In the genomic region with DNA sequence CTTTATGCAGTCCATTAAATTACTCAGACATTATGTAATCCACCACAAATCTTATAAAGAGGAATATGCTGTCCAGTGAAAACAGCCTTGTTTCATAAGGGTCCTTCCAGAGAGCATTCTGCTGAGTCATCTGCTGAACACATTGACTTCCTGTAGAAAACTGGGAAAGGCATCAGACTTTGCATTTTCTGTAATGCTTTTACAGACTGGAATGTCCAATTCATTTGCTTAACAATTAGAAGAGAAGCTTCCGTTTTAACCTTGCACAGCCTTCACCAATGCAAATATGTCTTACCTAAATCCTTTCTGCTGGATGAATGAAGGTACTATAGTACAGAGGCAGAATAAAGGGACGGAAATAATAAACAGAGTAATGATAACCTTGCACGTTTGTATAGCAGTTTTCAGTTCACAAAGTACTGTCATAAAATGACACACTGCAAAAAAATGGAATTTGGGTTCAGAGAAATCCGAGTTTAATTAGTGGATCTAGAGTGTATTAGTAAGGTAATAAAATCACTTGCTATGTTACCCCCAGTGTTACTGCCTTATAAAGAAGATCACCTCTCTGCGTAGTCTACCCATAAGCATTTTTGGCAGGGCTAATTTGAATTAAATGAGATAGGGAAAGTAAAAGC, we compare ENCODE assay signal across 12 cellular contexts.
DNase-seq lines count a peak whose midpoint lies in the region; ATAC-seq and TF ChIP-seq lines count a peak whose summit lies in the region.
"Had no signal": no experiment of that assay in that cellular context is flagged by ENCODE, and none has a peak within 500 bp of the region (broad histone marks: within the 10 kb centered on the region; RNA-seq: fewer than 3 reads in every experiment).

No MANE protein-coding gene starts in this region.

- CTCF ChIA-PET in mammary epithelial cell (lab: Charles Lee; ENCODE audit: low non-redundant PET) = no interaction called here

- no TSS peak for BruUV-seq in mammary epithelial cell (replicated peaks; lab: Mats Ljungman, UMichigan)

- no peak for ATAC-seq in HG03196 (IDR thresholded peaks at IDR 0.05; ENCODE audit: unreplicated experiment)

- H2BK5ac ChIP-seq in mesendoderm (ENCODE audit: low read length) = no peak overlapping the region

- WGBS in mammary epithelial cell (ENCODE audit: low coverage, missing lambda C conversion rate) = 55% methylated on average over 5 of the region's 5 CpGs
- WGBS in mesendoderm (ENCODE audit: extremely low coverage, insufficient coverage, low lambda C conversion rate) = no CpG with 5 or more reads among the region's 5 CpGs

- H2BK15ac ChIP-seq in mesendoderm (replicated peaks; ENCODE audit: low read depth) = peak overlapping the region; percentile 36

- H3K18ac ChIP-seq in mesendoderm (ENCODE audit: low read length) = no peak overlapping the region

- H4K8ac ChIP-seq in mesendoderm (ENCODE audit: low read depth, low read length) = no peak overlapping the region

- H3K79me1 ChIP-seq in mesendoderm (ENCODE audit: low read length) = no peaks in the 10 kb centered on the region

- intact Hi-C loops in mammary epithelial cell (cut with micrococcal nuclease) = no loop called here

- peak overlapping the region; percentile 77 for H3K4me2 ChIP-seq in mammary epithelial cell (ENCODE audit: insufficient read depth, low read depth, low read length)
- H3K4me2 ChIP-seq in mesendoderm (ENCODE audit: low read length) = no peak overlapping the region

- H3K79me2 ChIP-seq in mammary epithelial cell (ENCODE audit: insufficient read depth, low read length) (no peaks in the 10 kb centered on the region), mesendoderm (ENCODE audit: control insufficient read depth, insufficient read depth, low read length) (no peaks in the 10 kb centered on the region)

- no peak overlapping the region for H2AK5ac ChIP-seq in mesendoderm (ENCODE audit: low read length)

- H3K4ac ChIP-seq in mesendoderm (ENCODE audit: low read depth, low read length) = no peak overlapping the region

- peak overlapping the region; percentile 75 for H2AFZ ChIP-seq in mammary epithelial cell (ENCODE audit: low read depth, low read length)

- DNase-seq in DMS53 (lab: John Stamatoyannopoulos, UW) = peak; percentile 67
- peak; percentile 84 for DNase-seq in NCI-H1048 (lab: John Stamatoyannopoulos, UW)
- DNase-seq in mammary epithelial cell = peak; percentile 67
- DNase-seq in mesendoderm = peak; percentile 43
- DNase-seq in stimulated activated CD4-positive, alpha-beta T cell treated with anti-CD3 and anti-CD28 coated beads, Interleukin-2, amount 100 ng/mL, for 24 hours = no peak
- no peak for DNase-seq in GM19240 (ENCODE audit: insufficient read length, low spot score)
- DNase-seq in stimulated activated naive CD4-positive, alpha-beta T cell treated with Interleukin-2 at 50 U/mL for 16 hours (lab: John Stamatoyannopoulos, UW) = no peak
- DNase-seq: GDM1; Peyer's patch; stimulated activated CD4-positive, alpha-beta T cell treated with anti-CD3 and anti-CD28 coated beads, Interleukin-4, amount 100 ng/mL, for 24 hours had no signal

- dilution Hi-C loops in mammary epithelial cell (cut with HindIII; ENCODE audit: low sequenced_read_pairs) = no loop called here

- H3K9ac ChIP-seq in mammary epithelial cell (ENCODE audit: insufficient read depth, low read length) = no peak overlapping the region
- H3K9ac ChIP-seq in mesendoderm (ENCODE audit: low read length) = no peak overlapping the region

- H3K27me3 ChIP-seq in mammary epithelial cell (ENCODE audit: insufficient read depth, low read length) (no peaks in the 10 kb centered on the region), mesendoderm (ENCODE audit: insufficient read depth, low read length, poor library complexity) (no peaks in the 10 kb centered on the region)
- H3K27me3 ChIP-seq: dorsolateral prefrontal cortex, Peyer's patch had no signal

- H3K23ac ChIP-seq in mesendoderm (ENCODE audit: low read length) = no peak overlapping the region

- H3K9me3 ChIP-seq in mammary epithelial cell (replicated peaks; ENCODE audit: insufficient read depth, low read length) = no peaks in the 10 kb centered on the region
- H3K9me3 ChIP-seq: Peyer's patch had no signal

- H3K36me3 ChIP-seq in mammary epithelial cell (ENCODE audit: insufficient read depth, low read length) (no peaks in the 10 kb centered on the region), mesendoderm (ENCODE audit: control insufficient read depth, insufficient read depth, low read length) (no peaks in the 10 kb centered on the region)
- H3K36me3 ChIP-seq: Peyer's patch had no signal

- H2BK120ac ChIP-seq in mesendoderm (ENCODE audit: low read depth, low read length) = no peak overlapping the region

- H4K5ac ChIP-seq in mesendoderm (ENCODE audit: low read length) = no peak overlapping the region

- no peak for TF ChIP-seq CTCF in mammary epithelial cell (conservative IDR thresholded peaks at IDR 0.05 in 1 of 2, IDR thresholded peaks at IDR 0.05 in 1 of 2; ENCODE audit: extremely low read depth in 1 of 2, insufficient read depth in 1 of 2, low read depth in 1 of 2, low read length in 2 of 2)

- peaks cover 11% of the 10 kb centered on the region for H3K4me1 ChIP-seq in mammary epithelial cell (ENCODE audit: insufficient read depth, low read length)
- H3K4me1 ChIP-seq in mesendoderm (ENCODE audit: control insufficient read depth, low read depth, low read length) = no peaks in the 10 kb centered on the region
- H3K4me1 ChIP-seq: Peyer's patch had no signal

- in situ Hi-C loops in mammary epithelial cell (cut with MboI; ENCODE audit: low sequenced_read_pairs in 2 of 2) = no loop called here

- H3K4me3 ChIP-seq in mammary epithelial cell (replicated peaks in 1 of 3; ENCODE audit: insufficient read depth in 1 of 3, low read depth in 2 of 3, low read length in 3 of 3) (no peak overlapping the region), mesendoderm (ENCODE audit: low read length) (no peak overlapping the region)
- H3K4me3 ChIP-seq: dorsolateral prefrontal cortex, Peyer's patch had no signal

- no peak overlapping the region for H3K56ac ChIP-seq in mesendoderm (ENCODE audit: low read length)

- peak overlapping the region; percentile 31 for H3K27ac ChIP-seq in mammary epithelial cell (ENCODE audit: insufficient read depth, low read depth, low read length)
- no peak overlapping the region for H3K27ac ChIP-seq in mesendoderm (ENCODE audit: low read depth, low read length)
- H3K27ac ChIP-seq: Peyer's patch had no signal

- H4K20me1 ChIP-seq in mammary epithelial cell (ENCODE audit: insufficient read depth, low read length) = no peaks in the 10 kb centered on the region

Comparison
In these comparisons a context has a peak if more than half of its experiments do, and no peak if none do; other contexts are left out.
1. DNase-seq: peak in DMS53 (single experiment), NCI-H1048 (single experiment), mammary epithelial cell (single experiment) and mesendoderm (single experiment); none in stimulated activated CD4-positive, alpha-beta T cell treated with anti-CD3 and anti-CD28 coated beads, Interleukin-2, amount 100 ng/mL, for 24 hours (0 of 2), GM19240 (single experiment) and stimulated activated naive CD4-positive, alpha-beta T cell treated with Interleukin-2 at 50 U/mL for 16 hours (single experiment).